Comparison of ENCODE assay signal across 8 cellular contexts in genomic region chr12:51819851-51820720, GRCh38.
DNase-seq lines count a peak whose midpoint lies in the region; ATAC-seq and TF ChIP-seq lines count a peak whose summit lies in the region.

No MANE protein-coding gene starts in this region.

- peak overlapping the region; percentile 73 to 75 for H3K27ac Mint-ChIP-seq in effector memory CD8-positive, alpha-beta T cell
- peak overlapping the region; percentile 55 to 91 (median 81) for H3K27ac Mint-ChIP-seq in nephron

- peaks cover 14 to 17% of the 10 kb centered on the region in 2 donors for H3K4me1 Mint-ChIP-seq in effector memory CD8-positive, alpha-beta T cell (ENCODE audit: low read depth in 2 of 2)
- peaks cover 26% of the 10 kb centered on the region for H3K4me1 Mint-ChIP-seq in nephron

- no peak for TF ChIP-seq CTCF in nephron (IDR thresholded peaks at IDR 0.05; ENCODE audit: unreplicated experiment in 3 of 3)

- H3K4me3 Mint-ChIP-seq in effector memory CD8-positive, alpha-beta T cell = peak overlapping the region; percentile 72
- peak overlapping the region; percentile 40 to 75 (median 70) for H3K4me3 Mint-ChIP-seq in nephron

- H3K27me3 Mint-ChIP-seq in effector memory CD8-positive, alpha-beta T cell = peaks cover 0 to 6% of the 10 kb centered on the region in 2 donors
- H3K27me3 Mint-ChIP-seq in nephron (ENCODE audit: low read depth) = peaks cover 25% of the 10 kb centered on the region

- no peaks in the 10 kb centered on the region for H3K36me3 Mint-ChIP-seq in effector memory CD8-positive, alpha-beta T cell (ENCODE audit: insufficient read depth)
- H3K36me3 Mint-ChIP-seq in nephron (ENCODE audit: low read depth) = peaks cover 15% of the 10 kb centered on the region

- ATAC-seq in effector memory CD8-positive, alpha-beta T cell (replicated peaks) = peak; percentile 62
- ATAC-seq in GM19452 (IDR thresholded peaks at IDR 0.05; ENCODE audit: unreplicated experiment) (no peak), HG02642 (IDR thresholded peaks at IDR 0.05; ENCODE audit: poor library complexity, unreplicated experiment) (no peak)

- DNase-seq in activated CD8-positive, alpha-beta memory T cell treated with anti-CD3 and anti-CD28 coated beads, Interleukin-2, amount 50 U/mL, for 1 hour (ENCODE audit: extremely low read depth) = peak; percentile 20
- DNase-seq in activated CD8-positive, alpha-beta memory T cell treated with anti-CD3 and anti-CD28 coated beads, Interleukin-2, amount 50 U/mL, for 4 hours = no peak
- DNase-seq in NOMO-1 treated with dmso at 0.1 percent for 144 hours (lab: John Stamatoyannopoulos, UW; ENCODE audit: unreplicated experiment) = peak; percentile 78
- DNase-seq in effector memory CD8-positive, alpha-beta T cell = no peak
- no peak for DNase-seq in retina

- H3K9me3 Mint-ChIP-seq in effector memory CD8-positive, alpha-beta T cell = no peaks in the 10 kb centered on the region
- H3K9me3 Mint-ChIP-seq in nephron = no peaks in the 10 kb centered on the region

Comparison
In these comparisons a context has a peak if more than half of its experiments do, and no peak if none do; other contexts are left out.
1. DNase-seq: peak in activated CD8-positive, alpha-beta memory T cell treated with anti-CD3 and anti-CD28 coated beads, Interleukin-2, amount 50 U/mL, for 1 hour (single experiment) and NOMO-1 treated with dmso at 0.1 percent for 144 hours (single experiment); none in activated CD8-positive, alpha-beta memory T cell treated with anti-CD3 and anti-CD28 coated beads, Interleukin-2, amount 50 U/mL, for 4 hours (single experiment), effector memory CD8-positive, alpha-beta T cell (0 of 3) and retina (single experiment).